Comparison of ENCODE assay signal across 8 cellular contexts in the genomic region with DNA sequence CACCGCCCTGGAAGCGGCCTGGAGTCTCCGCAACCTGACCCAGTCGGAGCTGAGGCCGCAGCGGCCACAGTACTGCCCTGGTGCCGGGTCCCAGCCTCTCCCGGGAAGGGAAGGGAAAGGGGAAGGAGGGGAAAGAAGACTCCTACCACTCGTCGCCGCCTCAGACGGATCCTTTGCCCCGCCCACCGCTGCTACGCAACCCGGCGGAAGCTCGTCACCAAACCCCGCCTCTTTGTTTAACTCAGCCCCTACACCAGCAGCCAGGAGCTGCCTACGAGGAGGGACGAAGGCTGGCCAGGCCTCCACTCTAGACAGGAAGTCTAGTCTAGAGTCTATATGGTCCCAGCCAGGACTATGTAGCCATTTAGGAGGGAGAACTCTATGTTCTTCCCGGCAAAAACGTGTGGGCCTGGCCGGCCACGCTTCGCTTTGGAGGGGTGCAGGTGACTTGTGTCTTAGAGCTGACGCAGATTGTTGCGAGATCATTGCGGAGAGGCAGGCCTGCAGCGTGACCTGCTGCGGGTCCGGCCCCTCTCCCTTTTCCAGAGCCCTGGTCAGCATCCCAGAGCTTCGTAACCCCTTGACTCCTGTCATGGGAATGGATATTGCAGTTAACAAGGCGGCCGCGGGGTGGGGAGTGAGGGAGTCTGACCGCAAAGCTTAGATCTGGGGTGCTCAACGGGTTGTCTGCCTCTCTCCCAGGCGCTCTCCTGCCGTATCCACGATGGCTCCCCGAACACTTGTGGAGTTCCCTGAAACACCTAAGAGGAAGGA. TPM values are rescaled to one million over a fixed set of nuclear protein-coding genes. Genes with fewer than 3 reads are reported as not detected.
DNase-seq lines count a peak whose midpoint lies in the region; ATAC-seq, FAIRE-seq and TF ChIP-seq lines count a peak whose summit lies in the region.

Gene RNF41, minus strand, starts transcription at position 166 of the 774 bp plus-strand sequence. CDS start 7,875 bp downstream, outside the sequence.

- H3K14ac ChIP-seq in H1 (ENCODE audit: insufficient read length) (no peak within 1 kb of the TSS), mesenchymal stem cell (ENCODE audit: low read length in 2 of 2) (peak within 1 kb of the TSS in 1 of 2 experiments; percentile 80)

- H3K27me3 ChIP-seq in H1 (replicated peaks in 1 of 4; ENCODE audit: control insufficient read depth in 3 of 4, extremely low read depth in 1 of 4, insufficient read depth in 3 of 4, low read length in 3 of 4) (no peaks in the 10 kb centered on the region), mesenchymal stem cell (ENCODE audit: control insufficient read depth in 1 of 2, insufficient read depth in 1 of 2, low read length in 2 of 2) (no peaks in the 10 kb centered on the region)

- H3K23me2 ChIP-seq in H1 (ENCODE audit: low read depth, low read length), result peaks cover 22% of the 10 kb centered on the region

- H4K8ac ChIP-seq in H1 (ENCODE audit: extremely low read depth, insufficient read depth, low read length), result peak within 1 kb of the TSS; percentile 76
- H4K8ac ChIP-seq in mesenchymal stem cell (ENCODE audit: low read length), result peak within 1 kb of the TSS; percentile 97

- FAIRE-seq in HTR-8/SVneo (lab: Jason Lieb, UNC) (peak; percentile 86), H1 (lab: Jason Lieb, UNC) (peak; percentile 57)

- no peak within 1 kb of the TSS for H3K23ac ChIP-seq in H1 (ENCODE audit: insufficient read length)
- H3K23ac ChIP-seq in mesenchymal stem cell (ENCODE audit: low read length in 2 of 2), result peak within 1 kb of the TSS; percentile 21 to 51

- H3K36me3 ChIP-seq in H1 (ENCODE audit: control insufficient read depth in 2 of 4, insufficient read depth in 4 of 4, low read length in 3 of 4), result peaks cover 0 to 4% (median 2%) of the 10 kb centered on the region in 4 experiments; a peak in 2 of 8 replicates
- peaks cover 3 to 7% of the 10 kb centered on the region in 2 experiments for H3K36me3 ChIP-seq in mesenchymal stem cell (ENCODE audit: control insufficient read depth in 1 of 2, insufficient read depth in 2 of 2, low read depth in 1 of 2, low read length in 2 of 2)

- H2BK15ac ChIP-seq in H1 (ENCODE audit: low read length) (no peak within 1 kb of the TSS), mesenchymal stem cell (ENCODE audit: low read depth, poor library complexity, severe bottlenecking) (peak within 1 kb of the TSS; percentile 63)

- H3K79me1 ChIP-seq in H1 (ENCODE audit: low read depth, low read length) (peaks cover 10% of the 10 kb centered on the region), mesenchymal stem cell (replicated peaks; ENCODE audit: low read length, poor library complexity, severe bottlenecking) (peaks cover 19% of the 10 kb centered on the region)

- peak; percentile 67 for ATAC-seq in GM21367 (IDR thresholded peaks at IDR 0.05; ENCODE audit: unreplicated experiment)

- H2AK5ac ChIP-seq in H1 (ENCODE audit: low read depth, low read length), result peak within 1 kb of the TSS; percentile 85; the same call in 1 of the 2 replicates
- peak within 1 kb of the TSS; percentile 79 for H2AK5ac ChIP-seq in mesenchymal stem cell (ENCODE audit: low read length, severe bottlenecking)

- H2BK12ac ChIP-seq in H1 (ENCODE audit: low read depth, low read length), result peak within 1 kb of the TSS; percentile 77; the same call in 1 of the 2 replicates
- H2BK12ac ChIP-seq in mesenchymal stem cell (ENCODE audit: low read length in 2 of 2), result peak within 1 kb of the TSS; percentile 88

- whole genome bisulfite sequencing in H1 (ENCODE audit: extremely low coverage in 1 of 2, insufficient coverage in 1 of 2, insufficient read length in 1 of 2, insufficient replicate concordance in 2 of 2, low coverage in 1 of 2, low lambda C conversion rate in 2 of 2, missing lambda C conversion rate in 1 of 2), 2 experiments, result 9% methylated on average over 41 of the region's 42 CpGs; no CpG with 5 or more reads in 1 of the 2 experiments
- WGBS in mesenchymal stem cell, result 18% methylated on average over 24 of the region's 42 CpGs

- peak within 1 kb of the TSS; percentile 50 for H3K56ac ChIP-seq in H1 (replicated peaks; ENCODE audit: insufficient read length, low read depth, low read length)

- 0 out of 2 replicates have a peak within 1 kb of the TSS, but pooled peaks have one; percentile 72 for H2AFZ ChIP-seq in H1 (ENCODE audit: low read length)
- H2AFZ ChIP-seq in mesenchymal stem cell (ENCODE audit: low read depth, low read length), result peak within 1 kb of the TSS; percentile 80

- H3K9ac ChIP-seq in H1 (replicated peaks in 1 of 4; ENCODE audit: extremely low read depth in 1 of 4, low read depth in 3 of 4, low read length in 3 of 4), result peak within 1 kb of the TSS; percentile 66 to 94 (median 74)
- H3K9ac ChIP-seq in mesenchymal stem cell (ENCODE audit: low read length), result peak within 1 kb of the TSS; percentile 92

- H3K18ac ChIP-seq in H1 (ENCODE audit: extremely low read depth, low read length) (peak within 1 kb of the TSS; percentile 94), mesenchymal stem cell (ENCODE audit: low read depth in 1 of 2, low read length in 2 of 2) (peak within 1 kb of the TSS; percentile 91 to 98)

- peaks cover 3 to 13% (median 6%) of the 10 kb centered on the region in 4 experiments; a peak in 6 of 7 replicates for H3K4me1 ChIP-seq in H1 (replicated peaks in 1 of 4; ENCODE audit: control insufficient read depth in 3 of 4, insufficient read depth in 4 of 4, low read length in 3 of 4)
- peaks cover 20% of the 10 kb centered on the region for H3K4me1 ChIP-seq in mesenchymal stem cell (ENCODE audit: control insufficient read depth, insufficient read depth, low read depth, low read length)

- peak in 2 of 3 experiments; percentile 9 to 24; a peak in 2 of 4 replicates for TF ChIP-seq CTCF in H1 (IDR thresholded peaks at IDR 0.05; ENCODE audit: control extremely low read depth in 1 of 3, insufficient read depth in 1 of 3, low read depth in 1 of 3, low read length in 3 of 3)

- H3K4me2 ChIP-seq in H1 (ENCODE audit: insufficient read depth in 1 of 2, low read depth in 2 of 2, low read length in 2 of 2), result peak within 1 kb of the TSS; percentile 85 to 100
- H3K4me2 ChIP-seq in mesenchymal stem cell (ENCODE audit: low read length, poor library complexity, severe bottlenecking), result peak within 1 kb of the TSS; percentile 79

- peak within 1 kb of the TSS; percentile 65 for H4K5ac ChIP-seq in H1 (ENCODE audit: insufficient read length, low read depth, low read length)

- TF ChIP-seq POLR2A in H1 (IDR thresholded peaks at IDR 0.05; ENCODE audit: control extremely low read depth in 1 of 2, low read depth in 2 of 2, low read length in 2 of 2), result peak; percentile 65 to 88

- no peak for TF ChIP-seq RAD21 in H1 (IDR thresholded peaks at IDR 0.05 in 1 of 2, conservative IDR thresholded peaks at IDR 0.05 in 1 of 2; ENCODE audit: low read depth in 2 of 2, low read length in 2 of 2)

- H2BK20ac ChIP-seq in H1 (ENCODE audit: low read length), result no peak within 1 kb of the TSS

- POLR2A ChIA-PET in H1 (lab: Charles Lee; ENCODE audit: partially characterized antibody), result interaction anchor here (0.6 to 9.8 kb wide), 50 partner anchors 9 to 1298 kb away, joined by 3 to 203 read pairs (median 4); partner anchors contain the start of genes ANKRD52, CNPY2, COQ10A and DDIT3

- H3K4ac ChIP-seq in H1 (replicated peaks; ENCODE audit: insufficient read length, low read depth, low read length) (peak within 1 kb of the TSS; percentile 28), mesenchymal stem cell (ENCODE audit: low read depth in 1 of 2, low read length in 2 of 2) (peak within 1 kb of the TSS; percentile 97 to 100)

- DNase-seq in COLO829 (ENCODE audit: low spot score) (peak; percentile 98), HTR-8/SVneo (ENCODE audit: insufficient read length, low spot score) (peak; percentile 99), NOMO-1 treated with dmso at 0.1 percent for 144 hours (lab: John Stamatoyannopoulos, UW; ENCODE audit: unreplicated experiment) (peak; percentile 95), H1 (ENCODE audit: low read depth in 1 of 2, low spot score in 2 of 2) (peak; percentile 89 to 98), mesenchymal stem cell (peak; percentile 99)
- DNase-seq in activated CD8-positive, alpha-beta memory T cell treated with anti-CD3 and anti-CD28 coated beads for 48 hours (ENCODE audit: low read depth in 2 of 3, low spot score in 2 of 3), result peak; percentile 76 to 84 (median 84)
- DNase-seq in stimulated activated CD8-positive, alpha-beta memory T cell treated with anti-CD3 and anti-CD28 coated beads, Interleukin-12 subunit alpha, Interleukin-12 subunit beta, amount 100 ng/mL, for 4 hours (ENCODE audit: low read depth), result peak; percentile 87

- peak within 1 kb of the TSS; percentile 86 for H3K27ac ChIP-seq in H1 (ENCODE audit: low read depth, low read length)
- peak within 1 kb of the TSS; percentile 98 for H3K27ac ChIP-seq in mesenchymal stem cell (ENCODE audit: low read length, poor library complexity, severe bottlenecking)

- H3K9me3 ChIP-seq in H1 (ENCODE audit: insufficient read depth in 2 of 2, low read depth in 1 of 2, low read length in 1 of 2) (no peaks in the 10 kb centered on the region), mesenchymal stem cell (ENCODE audit: control insufficient read depth, low read length) (no peaks in the 10 kb centered on the region)

- peaks cover 0 to 25% of the 10 kb centered on the region in 2 experiments; a peak in 2 of 4 replicates for H3K79me2 ChIP-seq in H1 (ENCODE audit: control insufficient read depth in 1 of 2, insufficient read depth in 2 of 2, low read length in 2 of 2)

- H4K20me1 ChIP-seq in H1 (replicated peaks in 1 of 2; ENCODE audit: control insufficient read depth in 1 of 2, insufficient read depth in 2 of 2, low read length in 2 of 2), result peaks cover 0 to 4% of the 10 kb centered on the region in 2 experiments

- no peak for TF ChIP-seq EP300 in H1 (IDR thresholded peaks at IDR 0.05; ENCODE audit: borderline replicate concordance in 1 of 2, low read depth in 2 of 2, low read length in 2 of 2)

- H3K4me3 ChIP-seq in H1 (ENCODE audit: extremely low read depth in 1 of 4, insufficient read depth in 2 of 4, low read depth in 3 of 4, low read length in 4 of 4) (peak within 1 kb of the TSS; percentile 67 to 94 (median 86)), mesenchymal stem cell (ENCODE audit: insufficient read depth in 1 of 2, low read depth in 1 of 2, low read length in 2 of 2) (peak within 1 kb of the TSS; percentile 76 to 92)

- H2BK120ac ChIP-seq in H1 (replicated peaks; ENCODE audit: low read depth, low read length) (no peak within 1 kb of the TSS), mesenchymal stem cell (ENCODE audit: low read depth, low read length) (peak within 1 kb of the TSS; percentile 73)

- peak within 1 kb of the TSS; percentile 89 for H2BK5ac ChIP-seq in H1 (ENCODE audit: low read depth, low read length)
- H2BK5ac ChIP-seq in mesenchymal stem cell (ENCODE audit: low read depth, low read length, poor library complexity, severe bottlenecking), result peak within 1 kb of the TSS; percentile 69

- H4K91ac ChIP-seq in H1 (replicated peaks; ENCODE audit: insufficient read length, low read length) (peak within 1 kb of the TSS; percentile 58), mesenchymal stem cell (ENCODE audit: low read length) (peak within 1 kb of the TSS; percentile 97)

- CTCF ChIA-PET in H1 (lab: Charles Lee; ENCODE audit: partially characterized antibody), result interaction anchor here (0.6 to 4.2 kb wide), 35 partner anchors 8 to 414 kb away, joined by 3 to 89 read pairs (median 5); partner anchors contain the start of genes ANKRD52, COQ10A, ERBB3 and MYL6

RNA-seq across cellular contexts. Expression of gene RNF41, which starts in this region (rescaled TPM):
- 55.0 and 55.5 TPM in 2 replicates for total RNA-seq in H1 (2021; fragmentation: NEBNext Ultra II Directional; extraction: Animal tissue kit (Norgen Biotek cat#: 25700))
- polyA plus RNA-seq in H1 (2011; rRNA removed), result 98.6 and 127 TPM in 2 replicates
- 95.6 TPM for polyA plus RNA-seq in H1 (2011; cell fraction: cytosol; rRNA removed)
- 124 TPM for polyA plus RNA-seq in H1 (2011; cell fraction: nucleus; rRNA removed)
- polyA plus RNA-seq in H1 (2012, experiment 1 of 2), result 48.0 to 59.3 TPM (median 52.6 TPM) in 4 replicates
- polyA plus RNA-seq in H1 (2012, experiment 2 of 2), result 50.1 TPM
- polyA plus RNA-seq in H1 (2013, experiment 1 of 2), result 36.2 TPM
- polyA plus RNA-seq in H1 (2013, experiment 2 of 2), result 36.3 TPM
- polyA minus RNA-seq in H1 (2011; rRNA and poly(A)+ RNA removed), result 296 and 367 TPM in 2 replicates
- polyA minus RNA-seq in H1 (2011; cell fraction: cytosol; rRNA and poly(A)+ RNA removed), result 92.4 TPM
- polyA minus RNA-seq in H1 (2011; cell fraction: nucleus; rRNA and poly(A)+ RNA removed), result 94.9 TPM
- 37.4 TPM for polyA plus RNA-seq in mesenchymal stem cell (2013, experiment 1 of 2)
- 37.4 TPM for polyA plus RNA-seq in mesenchymal stem cell (2013, experiment 2 of 2)

Comparison
In these comparisons a context has a peak if more than half of its experiments do, and no peak if none do; other contexts are left out.
1. Peak in every context shown above with its lines: DNase-seq, ATAC-seq, H3K4me3 ChIP-seq and H3K27ac ChIP-seq.